1 cellular context compared by ENCODE assay signal in genomic region chr17:81909966-81910839, GRCh38.
TF ChIP-seq lines count a peak whose summit lies in the region.

No MANE protein-coding gene starts in this region.

TF ChIP-seq in HEK293, 187 proteins besides CTCF, POLR2A, EP300 and RAD21 (continued from another document):
- no peak for TF ChIP-seq ZNF350 (tag by site-specific recombination; IDR thresholded peaks at IDR 0.05)
- TF ChIP-seq, protein P1, sequence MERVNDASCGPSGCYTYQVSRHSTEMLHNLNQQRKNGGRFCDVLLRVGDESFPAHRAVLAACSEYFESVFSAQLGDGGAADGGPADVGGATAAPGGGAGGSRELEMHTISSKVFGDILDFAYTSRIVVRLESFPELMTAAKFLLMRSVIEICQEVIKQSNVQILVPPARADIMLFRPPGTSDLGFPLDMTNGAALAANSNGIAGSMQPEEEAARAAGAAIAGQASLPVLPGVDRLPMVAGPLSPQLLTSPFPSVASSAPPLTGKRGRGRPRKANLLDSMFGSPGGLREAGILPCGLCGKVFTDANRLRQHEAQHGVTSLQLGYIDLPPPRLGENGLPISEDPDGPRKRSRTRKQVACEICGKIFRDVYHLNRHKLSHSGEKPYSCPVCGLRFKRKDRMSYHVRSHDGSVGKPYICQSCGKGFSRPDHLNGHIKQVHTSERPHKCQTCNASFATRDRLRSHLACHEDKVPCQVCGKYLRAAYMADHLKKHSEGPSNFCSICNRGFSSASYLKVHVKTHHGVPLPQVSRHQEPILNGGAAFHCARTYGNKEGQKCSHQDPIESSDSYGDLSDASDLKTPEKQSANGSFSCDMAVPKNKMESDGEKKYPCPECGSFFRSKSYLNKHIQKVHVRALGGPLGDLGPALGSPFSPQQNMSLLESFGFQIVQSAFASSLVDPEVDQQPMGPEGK (tag by site-specific recombination; IDR thresholded peaks at IDR 0.05), result no peak
- no peak for TF ChIP-seq ZBTB8A (tag by site-specific recombination; IDR thresholded peaks at IDR 0.05)
- TF ChIP-seq ZNF768 (tag by site-specific recombination; IDR thresholded peaks at IDR 0.05), result no peak
- TF ChIP-seq, protein P2, sequence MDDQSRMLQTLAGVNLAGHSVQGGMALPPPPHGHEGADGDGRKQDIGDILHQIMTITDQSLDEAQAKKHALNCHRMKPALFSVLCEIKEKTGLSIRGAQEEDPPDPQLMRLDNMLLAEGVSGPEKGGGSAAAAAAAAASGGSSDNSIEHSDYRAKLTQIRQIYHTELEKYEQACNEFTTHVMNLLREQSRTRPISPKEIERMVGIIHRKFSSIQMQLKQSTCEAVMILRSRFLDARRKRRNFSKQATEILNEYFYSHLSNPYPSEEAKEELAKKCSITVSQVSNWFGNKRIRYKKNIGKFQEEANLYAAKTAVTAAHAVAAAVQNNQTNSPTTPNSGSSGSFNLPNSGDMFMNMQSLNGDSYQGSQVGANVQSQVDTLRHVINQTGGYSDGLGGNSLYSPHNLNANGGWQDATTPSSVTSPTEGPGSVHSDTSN (CRISPR knock-in tag; IDR thresholded peaks at IDR 0.05), result 0 out of 2 replicates have a peak, but pooled peaks have one; percentile 11
